13 cellular contexts compared by ENCODE assay signal in genomic region chr7:64180989-64181388, GRCh38. TPM values are rescaled to one million over a fixed set of nuclear protein-coding genes. Genes with fewer than 3 reads are reported as not detected.
A peak's percentile ranks its signal among the peaks of the same experiment; 100 is the strongest.
DNase-seq lines count a peak whose midpoint lies in the region; ATAC-seq and TF ChIP-seq lines count a peak whose summit lies in the region.
"Had no signal": no experiment of that assay in that cellular context is flagged by ENCODE, and none has a peak within 500 bp of the region (broad histone marks: within the 10 kb centered on the region; RNA-seq: fewer than 3 reads in every experiment).

No MANE protein-coding gene starts in this region.

- POLR2A ChIA-PET in activated CD4-positive, alpha-beta T cell treated with anti-CD3 and anti-CD28 coated beads for 36 hours (lab: Charles Lee) = no interaction called here
- POLR2A ChIA-PET in HEK293 (lab: Yijun Ruan, JAX) = no interaction called here
- POLR2A ChIA-PET in SK-N-SH (lab: Yijun Ruan, JAX) = no interaction called here

- H3K4me1 Mint-ChIP-seq in activated CD4-positive, alpha-beta T cell treated with anti-CD3 and anti-CD28 coated beads for 36 hours = no peaks in the 10 kb centered on the region

- H3K27ac Mint-ChIP-seq in activated CD4-positive, alpha-beta T cell treated with anti-CD3 and anti-CD28 coated beads for 36 hours = no peak overlapping the region
- H3K27ac Mint-ChIP-seq: activated T-helper 2 cell treated with anti-CD3 and anti-CD28 coated beads, Interferon-gamma antibody, Interleukin-2, Interleukin-4, amounts not matched to agents 10 μg/mL and 5 μg/mL and 100 μg/mL, durations not matched to agents 14 hours and 24 hours and 36 hours had no signal

- H4K20me1 ChIP-seq in SK-N-SH (ENCODE audit: insufficient read depth) = no peaks in the 10 kb centered on the region
- H4K20me1 ChIP-seq: BLaER1 treated with 17β-estradiol and CSF1 and Interleukin-3, amounts not matched to agents 10 nM and 100 nM had no signal

- TF ChIP-seq CTCF in HEK293 (tag by site-specific recombination; IDR thresholded peaks at IDR 0.05) (no peak), SK-N-SH (IDR thresholded peaks at IDR 0.05) (peak; percentile 74), right lobe of liver (IDR thresholded peaks at IDR 0.05) (peak; percentile 22 to 39 (median 34))

- H3K36me3 Mint-ChIP-seq in activated CD4-positive, alpha-beta T cell treated with anti-CD3 and anti-CD28 coated beads for 36 hours (ENCODE audit: low read depth) = no peaks in the 10 kb centered on the region

- peaks cover 7% of the 10 kb centered on the region for H3K9me3 Mint-ChIP-seq in activated CD4-positive, alpha-beta T cell treated with anti-CD3 and anti-CD28 coated beads for 36 hours (ENCODE audit: low read depth)

- H3K4me1 ChIP-seq in HEK293 (ENCODE audit: control insufficient read depth, insufficient read depth, low read length) (no peaks in the 10 kb centered on the region), SK-N-SH (ENCODE audit: control insufficient read depth in 1 of 2, insufficient read depth in 2 of 2, low read depth in 1 of 2, low read length in 1 of 2) (peaks cover 0 to 6% of the 10 kb centered on the region in 2 experiments; a peak in 1 of 4 replicates), right lobe of liver (no peaks in the 10 kb centered on the region)
- H3K4me1 ChIP-seq: BLaER1 treated with 17β-estradiol and CSF1 and Interleukin-3, amounts not matched to agents 10 nM and 100 nM; prostate gland had no signal

- peak; percentile 30 for ATAC-seq in activated CD4-positive, alpha-beta T cell treated with anti-CD3 and anti-CD28 coated beads for 36 hours
- ATAC-seq in right lobe of liver = peak in 2 of 4 donors; percentile 39 to 46

- TF ChIP-seq EP300 in SK-N-SH (IDR thresholded peaks at IDR 0.05; ENCODE audit: borderline replicate concordance in 1 of 2, low read depth in 1 of 2, low read length in 1 of 2) = no peak

- peak; percentile 40 for DNase-seq in activated CD4-positive, alpha-beta T cell treated with anti-CD3 and anti-CD28 coated beads for 36 hours
- DNase-seq in activated CD4-positive, alpha-beta T cell treated with anti-CD3 and anti-CD28 coated beads, Interleukin-2, amount 50 U/mL, for 1 hour = no peak
- peak; percentile 55 for DNase-seq in SK-N-SH
- DNase-seq in right lobe of liver = no peak
- DNase-seq in stimulated activated CD8-positive, alpha-beta memory T cell treated with anti-CD3 and anti-CD28 coated beads, Interleukin-4, amount 100 ng/mL, for 48 hours = no peak
- DNase-seq in OCI-M2 (lab: John Stamatoyannopoulos, UW; ENCODE audit: unreplicated experiment) = no peak
- DNase-seq in NK-92 (lab: John Stamatoyannopoulos, UW; ENCODE audit: unreplicated experiment) = no peak
- DNase-seq: NK-92 treated with Interleukin-12 subunit alpha and Interleukin-12 subunit beta, amount 100 ng/mL, for 24 hours had no signal

- H3K9me3 ChIP-seq in HEK293 (ENCODE audit: control insufficient read depth, insufficient read depth, low read depth, low read length) = no peaks in the 10 kb centered on the region
- H3K9me3 ChIP-seq in SK-N-SH = 0 out of 2 replicates have a peak, but pooled peaks cover 4% of the 10 kb centered on the region
- no peaks in the 10 kb centered on the region for H3K9me3 ChIP-seq in right lobe of liver
- H3K9me3 ChIP-seq: prostate gland had no signal

- H3K9me2 ChIP-seq in SK-N-SH = no peaks in the 10 kb centered on the region

- H3K27me3 Mint-ChIP-seq in activated CD4-positive, alpha-beta T cell treated with anti-CD3 and anti-CD28 coated beads for 36 hours = peaks cover 12% of the 10 kb centered on the region

- H3K9ac ChIP-seq in SK-N-SH = no peak overlapping the region
- H3K9ac ChIP-seq: BLaER1 treated with 17β-estradiol and CSF1 and Interleukin-3, amounts not matched to agents 10 nM and 100 nM had no signal

- H3K4me2 ChIP-seq in SK-N-SH = no peak overlapping the region
- H3K4me2 ChIP-seq: BLaER1 treated with 17β-estradiol and CSF1 and Interleukin-3, amounts not matched to agents 10 nM and 100 nM had no signal

- H3K27ac ChIP-seq in HEK293 (ENCODE audit: extremely low read depth, low read depth, low read length) = no peak overlapping the region
- H3K27ac ChIP-seq in SK-N-SH (ENCODE audit: low read depth in 2 of 2, low read length in 1 of 2) = no peak overlapping the region
- H3K27ac ChIP-seq in right lobe of liver = no peak overlapping the region
- H3K27ac ChIP-seq: BLaER1 treated with 17β-estradiol and CSF1 and Interleukin-3, amounts not matched to agents 10 nM and 100 nM; prostate gland had no signal

- CTCF ChIA-PET in activated CD4-positive, alpha-beta T cell treated with anti-CD3 and anti-CD28 coated beads for 36 hours (lab: Charles Lee) = interaction anchor here (0.6 to 0.8 kb wide), 2 partner anchors 439 to 449 kb away, joined by 3 to 4 read pairs; no protein-coding TSS in a partner anchor
- CTCF ChIA-PET in HEK293 (lab: Yijun Ruan, JAX) (no interaction called here), SK-N-SH (lab: Yijun Ruan, JAX) (interaction anchor here (0.7 to 5.2 kb wide), 9 partner anchors 10 to 449 kb away, joined by 3 to 178 read pairs (median 4); no protein-coding TSS in a partner anchor)

- intact Hi-C loops in activated CD4-positive, alpha-beta T cell treated with anti-CD3 and anti-CD28 coated beads for 36 hours (cut with DNase I, micrococcal nuclease) = loop anchor here in 1 of 2 experiments (1.0 kb wide), 1 partner anchor 438 kb away; no protein-coding TSS in a partner anchor
- intact Hi-C loops in right lobe of liver (cut with DNase I) = loop anchor here (5.0 kb wide), 1 partner anchor 436 kb away; no protein-coding TSS in a partner anchor

- no peak overlapping the region for H3K4me3 Mint-ChIP-seq in activated CD4-positive, alpha-beta T cell treated with anti-CD3 and anti-CD28 coated beads for 36 hours

- H3F3A ChIP-seq in SK-N-SH (replicated peaks; ENCODE audit: insufficient read depth) = no peaks in the 10 kb centered on the region

- H2AFZ ChIP-seq in SK-N-SH (ENCODE audit: low read depth) = no peak overlapping the region

- 4% methylated on average over 4 of the region's 4 CpGs for WGBS in SK-N-SH (ENCODE audit: low lambda C conversion rate)
- WGBS in right lobe of liver (ENCODE audit: insufficient coverage, low coverage, low lambda C conversion rate, missing lambda C conversion rate) = 41% methylated on average over 4 of the region's 4 CpGs

- H3K36me3 ChIP-seq in HEK293 (ENCODE audit: control insufficient read depth in 2 of 2, insufficient read depth in 1 of 2, low read length in 2 of 2) (no peaks in the 10 kb centered on the region), SK-N-SH (replicated peaks in 1 of 2; ENCODE audit: control insufficient read depth in 1 of 2, insufficient read depth in 2 of 2, low read length in 1 of 2) (no peaks in the 10 kb centered on the region), right lobe of liver (no peaks in the 10 kb centered on the region)
- H3K36me3 ChIP-seq: BLaER1 treated with 17β-estradiol and CSF1 and Interleukin-3, amounts not matched to agents 10 nM and 100 nM; prostate gland had no signal

- no peaks in the 10 kb centered on the region for H3K79me2 ChIP-seq in SK-N-SH (ENCODE audit: insufficient read depth)

- H3K27me3 ChIP-seq in SK-N-SH (ENCODE audit: insufficient read depth) (no peaks in the 10 kb centered on the region), right lobe of liver (no peaks in the 10 kb centered on the region)
- H3K27me3 ChIP-seq: BLaER1 treated with 17β-estradiol and CSF1 and Interleukin-3, amounts not matched to agents 10 nM and 100 nM had no signal

- H3K4me3 ChIP-seq in HEK293 (ENCODE audit: low read depth, low read length) = no peak overlapping the region
- no peak overlapping the region for H3K4me3 ChIP-seq in SK-N-SH (ENCODE audit: low read depth in 2 of 2, low read length in 1 of 2)
- H3K4me3 ChIP-seq in right lobe of liver = no peak overlapping the region
- H3K4me3 ChIP-seq: BLaER1 treated with 17β-estradiol and CSF1 and Interleukin-3, amounts not matched to agents 10 nM and 100 nM; prostate gland had no signal

- no peak for TF ChIP-seq POLR2A in right lobe of liver (IDR thresholded peaks at IDR 0.05)

- TF ChIP-seq RAD21 in SK-N-SH (IDR thresholded peaks at IDR 0.05; ENCODE audit: low read length) = peak; percentile 66

TF ChIP-seq in HEK293, 187 proteins besides CTCF, POLR2A, EP300 and RAD21:
- TF ChIP-seq ZNF707 (tag by site-specific recombination; IDR thresholded peaks at IDR 0.05) = no peak
- TF ChIP-seq ZNF654 (tag by site-specific recombination; IDR thresholded peaks at IDR 0.05; ENCODE audit: low read depth) = peak; percentile 11; the same call in 1 of the 2 replicates

TF ChIP-seq in SK-N-SH, 30 proteins besides CTCF, POLR2A, EP300 and RAD21:
- TF ChIP-seq SMC3 (IDR thresholded peaks at IDR 0.05; ENCODE audit: low read depth, low read length) (peak; percentile 52), YY1 (IDR thresholded peaks at IDR 0.05; ENCODE audit: low read depth) (no peak)

RNA-seq across cellular contexts. Expression of gene ZNF735, which starts 26.0 kb away (rescaled TPM):
- total RNA-seq in activated CD4-positive, alpha-beta T cell treated with anti-CD3 and anti-CD28 coated beads for 36 hours = not detected
- not detected in 2 replicates for polyA plus RNA-seq in SK-N-SH (2012; rRNA removed)
- not detected in 2 replicates for polyA plus RNA-seq in SK-N-SH (2012; cell fraction: cytosol; rRNA removed)
- not detected in 2 replicates for polyA plus RNA-seq in SK-N-SH (2012; cell fraction: nucleus; rRNA removed)
- total RNA-seq in right lobe of liver = not detected
- total RNA-seq: activated T-helper 2 cell treated with anti-CD3 and anti-CD28 coated beads, Interferon-gamma antibody, Interleukin-2, Interleukin-4, amounts not matched to agents 10 μg/mL and 5 μg/mL and 100 μg/mL, durations not matched to agents 14 hours and 24 hours and 36 hours; prostate gland had no signal
- polyA plus RNA-seq: thymus had no signal

RNA-seq across cellular contexts. Expression of gene ZNF679, which starts 47.3 kb away (rescaled TPM):
- not detected for total RNA-seq in activated CD4-positive, alpha-beta T cell treated with anti-CD3 and anti-CD28 coated beads for 36 hours
- polyA plus RNA-seq in SK-N-SH (2012; rRNA removed) = not detected in 2 replicates
- not detected in 2 replicates for polyA plus RNA-seq in SK-N-SH (2012; cell fraction: cytosol; rRNA removed)
- polyA plus RNA-seq in SK-N-SH (2012; cell fraction: nucleus; rRNA removed) = not detected in 2 replicates
- total RNA-seq in right lobe of liver = not detected
- total RNA-seq: activated T-helper 2 cell treated with anti-CD3 and anti-CD28 coated beads, Interferon-gamma antibody, Interleukin-2, Interleukin-4, amounts not matched to agents 10 μg/mL and 5 μg/mL and 100 μg/mL, durations not matched to agents 14 hours and 24 hours and 36 hours; prostate gland had no signal
- polyA plus RNA-seq: thymus had no signal

Comparison
In these comparisons a context has a peak if more than half of its experiments do, and no peak if none do; other contexts are left out.
1. DNase-seq: peak in activated CD4-positive, alpha-beta T cell treated with anti-CD3 and anti-CD28 coated beads for 36 hours (single experiment) and SK-N-SH (single experiment); none in activated CD4-positive, alpha-beta T cell treated with anti-CD3 and anti-CD28 coated beads, Interleukin-2, amount 50 U/mL, for 1 hour (single experiment), right lobe of liver (0 of 3), stimulated activated CD8-positive, alpha-beta memory T cell treated with anti-CD3 and anti-CD28 coated beads, Interleukin-4, amount 100 ng/mL, for 48 hours (single experiment), OCI-M2 (single experiment) and NK-92 (single experiment).